ENCODE assay signal across 16 cellular contexts in the genomic region with DNA sequence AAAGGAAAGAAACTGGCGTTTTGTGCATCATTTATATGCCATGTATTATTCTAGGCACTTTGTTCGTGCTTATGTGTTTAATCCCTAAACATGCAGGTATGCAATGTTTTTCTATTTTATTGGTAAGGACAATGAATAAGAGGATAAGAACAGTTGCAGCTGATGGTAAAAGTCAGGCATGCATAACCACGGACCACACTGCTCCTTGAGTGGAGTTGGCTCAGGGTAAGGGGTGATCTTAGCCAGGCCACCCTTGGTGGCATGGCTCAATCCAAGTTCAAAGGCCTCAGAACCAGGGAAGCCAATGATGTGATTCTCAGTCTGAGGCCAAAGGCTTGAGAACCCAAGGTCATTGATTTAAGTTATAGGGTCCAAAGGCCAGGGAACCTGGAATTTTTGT.
"Had no signal": no experiment of that assay in that cellular context is flagged by ENCODE, and none has a peak within 500 bp of the region (broad histone marks: within the 10 kb centered on the region; RNA-seq: fewer than 3 reads in every experiment).

No MANE protein-coding gene starts in this region.

- ATAC-seq: activated T-cell treated with anti-CD3 and anti-CD28 coated beads, Interleukin-2, amount 50 U/mL, for 72 hours; left lobe of liver; natural killer cell; stimulated activated naive CD8-positive, alpha-beta T cell treated with anti-CD3 and anti-CD28 coated beads, Interleukin-15, amount 100 ng/mL, for 72 hours had no signal

- H3K27ac ChIP-seq: breast epithelium, epithelial cell of prostate, right atrium auricular region, testis, upper lobe of left lung had no signal

- DNase-seq: activated CD4-positive, alpha-beta T cell treated with anti-CD3 and anti-CD28 coated beads, Interleukin-2, amount 10 ng/mL, durations not matched to agents 7 days and 5 days; activated CD8-positive, alpha-beta memory T cell treated with anti-CD3 and anti-CD28 coated beads, Interleukin-2, amount 50 U/mL, for 48 hours; activated gamma-delta T cell; activated T-cell treated with anti-CD3 and anti-CD28 coated beads, Interleukin-2, amount 50 U/mL, for 72 hours; anterior cingulate cortex; cerebellar nuclear complex; heart left ventricle; natural killer cell; stimulated activated naive CD8-positive, alpha-beta T cell treated with anti-CD3 and anti-CD28 coated beads, Interleukin-15, amount 100 ng/mL, for 72 hours; upper lobe of left lung had no signal

- H3K27me3 ChIP-seq: breast epithelium, heart left ventricle, right atrium auricular region, testis, upper lobe of left lung had no signal

- H3K4me1 ChIP-seq: breast epithelium, right atrium auricular region had no signal

- H3K4me3 ChIP-seq: breast epithelium, heart left ventricle, right atrium auricular region, testis, upper lobe of left lung had no signal

- H3K36me3 ChIP-seq: breast epithelium, heart left ventricle, right atrium auricular region, upper lobe of left lung had no signal

- H3K9me3 ChIP-seq: breast epithelium, testis, upper lobe of left lung had no signal

- FAIRE-seq: frontal cortex had no signal
